19 cellular contexts compared by ENCODE assay signal in genomic region chr6:106220485-106220884, GRCh38.
DNase-seq lines count a peak whose midpoint lies in the region; ATAC-seq, FAIRE-seq and TF ChIP-seq lines count a peak whose summit lies in the region.
"Had no signal": no experiment of that assay in that cellular context is flagged by ENCODE, and none has a peak within 500 bp of the region (broad histone marks: within the 10 kb centered on the region; RNA-seq: fewer than 3 reads in every experiment).

No MANE protein-coding gene starts in this region.

- no peak for TF ChIP-seq EP300 in upper lobe of left lung (IDR thresholded peaks at IDR 0.05)

- CTCF ChIA-PET in HEK293T (lab: Yijun Ruan, JAX), result no interaction called here

- TF ChIP-seq CTCF in upper lobe of left lung (IDR thresholded peaks at IDR 0.05), result no peak

- DNase-seq in frontal cortex (ENCODE audit: low spot score in 2 of 2) (no peak), upper lobe of left lung (no peak), SIG-M5 (lab: John Stamatoyannopoulos, UW) (no peak), HEK293T (ENCODE audit: extremely low spot score) (no peak), SHP77 (lab: John Stamatoyannopoulos, UW) (no peak)
- DNase-seq: activated effector memory CD4-positive, alpha-beta T cell treated with anti-CD3 and anti-CD28 coated beads, Interleukin-2, amount 50 U/mL, for 16 hours; DMS153; foreskin melanocyte; lower lobe of right lung; NCI-H1048; NCI-H2171; T-cell; thyroid gland had no signal

- no peaks in the 10 kb centered on the region for H3K27me3 ChIP-seq in upper lobe of left lung
- H3K27me3 ChIP-seq: thyroid gland had no signal

- H3K4me1 ChIP-seq in upper lobe of left lung, result no peaks in the 10 kb centered on the region
- H3K4me1 ChIP-seq: lower lobe of right lung, thyroid gland had no signal

- H3K9me3 ChIP-seq in upper lobe of left lung, result no peaks in the 10 kb centered on the region
- H3K9me3 ChIP-seq: lower lobe of right lung, thyroid gland had no signal

- no peak for TF ChIP-seq POLR2A in upper lobe of left lung (IDR thresholded peaks at IDR 0.05)

- FAIRE-seq in frontal cortex (lab: Jason Lieb, UNC), result peak; percentile 10
- FAIRE-seq: astrocyte had no signal

- peak; percentile 66 for ATAC-seq in GM18873 (IDR thresholded peaks at IDR 0.05; ENCODE audit: low FRiP score, unreplicated experiment)
- ATAC-seq in GM21528 (IDR thresholded peaks at IDR 0.05; ENCODE audit: low FRiP score, unreplicated experiment), result peak; percentile 47
- peak; percentile 57 for ATAC-seq in HG02970 (IDR thresholded peaks at IDR 0.05; ENCODE audit: low FRiP score, unreplicated experiment)
- ATAC-seq in upper lobe of left lung (ENCODE audit: low FRiP score in 2 of 2), result no peak
- ATAC-seq: lower lobe of right lung, T-cell, WTC11 had no signal

- H3K36me3 ChIP-seq in upper lobe of left lung, result no peaks in the 10 kb centered on the region
- H3K36me3 ChIP-seq: lower lobe of right lung, thyroid gland had no signal

- POLR2A ChIA-PET in HEK293T (lab: Yijun Ruan, JAX), result no interaction called here

- H3K4me3 ChIP-seq in upper lobe of left lung, result no peak overlapping the region
- H3K4me3 ChIP-seq: lower lobe of right lung, thyroid gland had no signal

- no peak overlapping the region for H3K27ac ChIP-seq in upper lobe of left lung
- H3K27ac ChIP-seq: lower lobe of right lung, parathyroid adenoma, thyroid gland had no signal

TF ChIP-seq in HEK293T, 16 proteins besides CTCF, POLR2A, EP300 and RAD21:
- TF ChIP-seq ARNT (IDR thresholded peaks at IDR 0.05) (no peak), NFRKB (IDR thresholded peaks at IDR 0.05) (no peak), TARDBP (IDR thresholded peaks at IDR 0.05) (no peak), BHLHE40 (IDR thresholded peaks at IDR 0.05; ENCODE audit: borderline replicate concordance) (no peak), FOXM1 (IDR thresholded peaks at IDR 0.05; ENCODE audit: borderline replicate concordance) (no peak), HDGF (IDR thresholded peaks at IDR 0.05; ENCODE audit: borderline replicate concordance) (no peak)

Comparison
In these comparisons a context has a peak if more than half of its experiments do, and no peak if none do; other contexts are left out.
1. ATAC-seq: peak in GM18873 (single experiment), GM21528 (single experiment) and HG02970 (single experiment); none in upper lobe of left lung (0 of 2).